ENCODE assay signal across 8 cellular contexts in genomic region chr16:46607529-46607928, GRCh38. TPM values are rescaled to one million over a fixed set of nuclear protein-coding genes. Genes with fewer than 3 reads are reported as not detected.
A peak's percentile ranks its signal among the peaks of the same experiment; 100 is the strongest.
DNase-seq lines count a peak whose midpoint lies in the region; ATAC-seq and TF ChIP-seq lines count a peak whose summit lies in the region.

No MANE protein-coding gene starts in this region.

- H3K4me3 ChIP-seq in upper lobe of left lung = no peak overlapping the region

- H3K4me1 ChIP-seq in upper lobe of left lung = no peaks in the 10 kb centered on the region

- TF ChIP-seq EP300 in upper lobe of left lung (IDR thresholded peaks at IDR 0.05) = no peak

- WGBS in upper lobe of left lung, 2 donors = 59 to 77% methylated on average over 1 of the region's 1 CpG

- no peak for TF ChIP-seq POLR2A in upper lobe of left lung (IDR thresholded peaks at IDR 0.05)

- H3K27ac ChIP-seq in upper lobe of left lung = no peak overlapping the region

- no peaks in the 10 kb centered on the region for H3K36me3 ChIP-seq in upper lobe of left lung

- TF ChIP-seq CTCF in upper lobe of left lung (IDR thresholded peaks at IDR 0.05) = peak in 5 of 6 experiments; percentile 10 to 37 (median 21)

- no peaks in the 10 kb centered on the region for H3K9me3 ChIP-seq in upper lobe of left lung

- ATAC-seq in upper lobe of left lung (ENCODE audit: low FRiP score in 2 of 2) = peak in 1 of 2 donors; percentile 55
- no peak for ATAC-seq in GM19395 (IDR thresholded peaks at IDR 0.05; ENCODE audit: unreplicated experiment)
- ATAC-seq in GM19351 (IDR thresholded peaks at IDR 0.05; ENCODE audit: unreplicated experiment) = no peak
- ATAC-seq in GM21528 (IDR thresholded peaks at IDR 0.05; ENCODE audit: low FRiP score, unreplicated experiment) = no peak

- no peaks in the 10 kb centered on the region for H3K27me3 ChIP-seq in upper lobe of left lung

- DNase-seq in SIG-M5 treated with dmso at 0.1 percent for 504 hours (lab: John Stamatoyannopoulos, UW; ENCODE audit: unreplicated experiment) (peak; percentile 37), SIG-M5 (lab: John Stamatoyannopoulos, UW) (no peak), SHP77 (lab: John Stamatoyannopoulos, UW) (peak; percentile 31 to 36), germinal center (ENCODE audit: low spot score) (peak; percentile 31), upper lobe of left lung (no peak)

RNA-seq across cellular contexts. Expression of gene SHCBP1, which starts 13.7 kb away (rescaled TPM):
- 10 to 100 TPM in 1 of 6 donors, 1 to 10 TPM in 4, under 1 TPM in 1; 0.89 to 12.1 (median 1.6) TPM for total RNA-seq in upper lobe of left lung

Comparison
In these comparisons a context has a peak if more than half of its experiments do, and no peak if none do; other contexts are left out.
1. DNase-seq: peak in SIG-M5 treated with dmso at 0.1 percent for 504 hours (single experiment), SHP77 (2 of 2) and germinal center (single experiment); none in SIG-M5 (single experiment) and upper lobe of left lung (0 of 2).